In the genomic region with DNA sequence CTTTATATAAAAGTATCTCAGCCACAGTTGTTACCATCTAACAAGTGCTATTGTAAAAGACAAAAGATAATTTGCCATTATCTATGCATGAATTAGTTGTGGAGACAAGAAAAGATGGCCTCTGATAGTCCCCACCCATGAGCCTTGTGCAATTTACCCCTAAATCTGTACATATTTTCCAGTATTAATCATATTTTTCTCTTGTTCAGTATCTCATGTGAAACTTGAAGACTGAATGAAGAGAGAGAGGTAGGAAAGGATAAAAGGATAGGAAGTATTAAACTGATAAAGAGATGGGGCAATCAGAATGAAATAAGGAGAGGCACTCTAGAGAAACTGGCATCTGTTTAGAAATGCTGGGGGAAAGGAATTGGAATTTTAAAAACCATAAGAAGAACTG, we compare ENCODE assay signal across 12 cellular contexts. TPM values are rescaled to one million over a fixed set of nuclear protein-coding genes. Genes with fewer than 3 reads are reported as not detected.
DNase-seq lines count a peak whose midpoint lies in the region; ATAC-seq and TF ChIP-seq lines count a peak whose summit lies in the region.
"Had no signal": no experiment of that assay in that cellular context is flagged by ENCODE, and none has a peak within 500 bp of the region (broad histone marks: within the 10 kb centered on the region; RNA-seq: fewer than 3 reads in every experiment).

No MANE protein-coding gene starts in this region.

- H3K27ac Mint-ChIP-seq in activated CD4-positive, alpha-beta T cell treated with anti-CD3 and anti-CD28 coated beads for 36 hours, result peak overlapping the region; percentile 72

- H3K9me3 Mint-ChIP-seq in activated CD4-positive, alpha-beta T cell treated with anti-CD3 and anti-CD28 coated beads for 36 hours (ENCODE audit: low read depth), result no peaks in the 10 kb centered on the region

- no peaks in the 10 kb centered on the region for H3K79me2 ChIP-seq in MM.1S (ENCODE audit: low read length)

- H4K20me1 ChIP-seq in MM.1S (ENCODE audit: insufficient read depth, low read length), result no peaks in the 10 kb centered on the region

- H3K27me3 ChIP-seq in MM.1S (replicated peaks; ENCODE audit: insufficient read depth, low read length) (no peaks in the 10 kb centered on the region), left lung (no peaks in the 10 kb centered on the region)

- H3F3A ChIP-seq in MM.1S (ENCODE audit: insufficient read depth, low read length), result peaks cover 9% of the 10 kb centered on the region

- DNase-seq in activated CD4-positive, alpha-beta T cell treated with anti-CD3 and anti-CD28 coated beads for 36 hours, result no peak
- no peak for DNase-seq in activated CD4-positive, alpha-beta T cell treated with anti-CD3 and anti-CD28 coated beads for 1 hour
- no peak for DNase-seq in MM.1S
- DNase-seq in choroid plexus epithelial cell (ENCODE audit: low read depth), result peak; percentile 57
- no peak for DNase-seq in omental fat pad (ENCODE audit: low spot score)
- DNase-seq in erythroblast (lab: John Stamatoyannopoulos, UW), result no peak
- DNase-seq in NOMO-1 treated with dmso at 0.1 percent for 144 hours (lab: John Stamatoyannopoulos, UW; ENCODE audit: unreplicated experiment), result no peak
- no peak for DNase-seq in left lung
- DNase-seq: 8988T, Karpas-422 had no signal

- no peak for TF ChIP-seq CTCF in MM.1S (IDR thresholded peaks at IDR 0.05; ENCODE audit: low read length)
- no peak for TF ChIP-seq CTCF in choroid plexus epithelial cell (conservative IDR thresholded peaks at IDR 0.05; ENCODE audit: low read depth, low read length)
- no peak for TF ChIP-seq CTCF in omental fat pad (IDR thresholded peaks at IDR 0.05)
- TF ChIP-seq CTCF in left lung (IDR thresholded peaks at IDR 0.05), result no peak

- H3K4me1 Mint-ChIP-seq in activated CD4-positive, alpha-beta T cell treated with anti-CD3 and anti-CD28 coated beads for 36 hours, result peaks cover 26% of the 10 kb centered on the region

- POLR2A ChIA-PET in activated CD4-positive, alpha-beta T cell treated with anti-CD3 and anti-CD28 coated beads for 36 hours (lab: Charles Lee), result no interaction called here

- H3K36me3 ChIP-seq in MM.1S (replicated peaks; ENCODE audit: insufficient read depth, low read length) (no peaks in the 10 kb centered on the region), left lung (no peaks in the 10 kb centered on the region)

- H3K4me1 ChIP-seq in MM.1S (ENCODE audit: low read length) (peaks cover 25% of the 10 kb centered on the region), left lung (no peaks in the 10 kb centered on the region)

- H3K9me3 ChIP-seq in MM.1S (replicated peaks; ENCODE audit: insufficient read depth, low read length), result no peaks in the 10 kb centered on the region
- no peaks in the 10 kb centered on the region for H3K9me3 ChIP-seq in left lung

- peak overlapping the region; percentile 68 for H3K4me2 ChIP-seq in MM.1S (ENCODE audit: low read depth, low read length)

- H3K4me3 ChIP-seq in MM.1S (ENCODE audit: low read length) (peak overlapping the region; percentile 9), choroid plexus epithelial cell (ENCODE audit: low read depth, low read length) (no peak overlapping the region), left lung (no peak overlapping the region)

- intact Hi-C loops in activated CD4-positive, alpha-beta T cell treated with anti-CD3 and anti-CD28 coated beads for 36 hours (cut with DNase I, micrococcal nuclease), result no loop called here
- intact Hi-C loops in left lung (cut with DNase I), result no loop called here

- H3K27ac ChIP-seq in MM.1S (ENCODE audit: low read length) (peak overlapping the region; percentile 59; the same call in 1 of the 2 replicates), left lung (no peak overlapping the region)

- ATAC-seq in activated CD4-positive, alpha-beta T cell treated with anti-CD3 and anti-CD28 coated beads for 36 hours, result no peak
- ATAC-seq in omental fat pad (ENCODE audit: low FRiP score) (peak; percentile 62), left lung (no peak)
- ATAC-seq: Panc1 had no signal

- peak overlapping the region; percentile 68 for H2AFZ ChIP-seq in MM.1S (ENCODE audit: low read length)

- peak overlapping the region; percentile 18; the same call in 1 of the 2 replicates for H3K9ac ChIP-seq in MM.1S (ENCODE audit: low read length)

- CTCF ChIA-PET in activated CD4-positive, alpha-beta T cell treated with anti-CD3 and anti-CD28 coated beads for 36 hours (lab: Charles Lee), result interaction anchor here (1.4 to 1.7 kb wide), 2 partner anchors 36 to 97 kb away, joined by 5 read pairs; no protein-coding TSS in a partner anchor

- TF ChIP-seq POLR2A in erythroblast (IDR thresholded peaks at IDR 0.05; ENCODE audit: low read length), result no peak

- no peaks in the 10 kb centered on the region for H3K9me2 ChIP-seq in MM.1S (replicated peaks; ENCODE audit: insufficient read depth, low read length)

- H3K27me3 Mint-ChIP-seq in activated CD4-positive, alpha-beta T cell treated with anti-CD3 and anti-CD28 coated beads for 36 hours, result no peaks in the 10 kb centered on the region

- no peaks in the 10 kb centered on the region for H3K36me3 Mint-ChIP-seq in activated CD4-positive, alpha-beta T cell treated with anti-CD3 and anti-CD28 coated beads for 36 hours (ENCODE audit: low read depth)

- no peak overlapping the region for H3K4me3 Mint-ChIP-seq in activated CD4-positive, alpha-beta T cell treated with anti-CD3 and anti-CD28 coated beads for 36 hours

RNA-seq across cellular contexts. Expression of a gene that starts 3.7 kb away (rescaled TPM):
- not detected for total RNA-seq in activated CD4-positive, alpha-beta T cell treated with anti-CD3 and anti-CD28 coated beads for 36 hours
- total RNA-seq in omental fat pad, result under 1 TPM in 1 of 4 donors, not detected in 3; 0.37 TPM
- total RNA-seq in left lung, result under 1 TPM; 0.29 to 0.39 TPM
- total RNA-seq: cerebellum had no signal
